In genomic region chr6:149449831-149450678, GRCh38 we compare ENCODE assay signal across 1 cellular context.
TF ChIP-seq lines count a peak whose summit lies in the region.

No MANE protein-coding gene starts in this region.

TF ChIP-seq in H1, 55 proteins besides CTCF, POLR2A, EP300 and RAD21:
- TF ChIP-seq NRF1 (IDR thresholded peaks at IDR 0.05; ENCODE audit: low read depth, low read length), result no peak
- TF ChIP-seq CHD1 (IDR thresholded peaks at IDR 0.05; ENCODE audit: low read depth, low read length), result no peak
- no peak for TF ChIP-seq KDM5A (IDR thresholded peaks at IDR 0.05; ENCODE audit: low read length)
- TF ChIP-seq CTBP2 (IDR thresholded peaks at IDR 0.05; ENCODE audit: borderline replicate concordance, insufficient read depth, insufficient read length, low read length), result no peak
- TF ChIP-seq USF2 (IDR thresholded peaks at IDR 0.05; ENCODE audit: low read length), result no peak
- no peak for TF ChIP-seq CHD2 (IDR thresholded peaks at IDR 0.05; ENCODE audit: low read length)
- no peak for TF ChIP-seq BCL11A (IDR thresholded peaks at IDR 0.05; ENCODE audit: low read depth in 2 of 2, low read length in 2 of 2)
- no peak for TF ChIP-seq E2F6 (IDR thresholded peaks at IDR 0.05)
- no peak for TF ChIP-seq GABPA (IDR thresholded peaks at IDR 0.05; ENCODE audit: borderline replicate concordance, insufficient read depth, low read length)
- TF ChIP-seq TEAD4 (IDR thresholded peaks at IDR 0.05; ENCODE audit: low read depth, low read length), result no peak
- no peak for TF ChIP-seq SP4 (IDR thresholded peaks at IDR 0.05; ENCODE audit: low read length)
- no peak for TF ChIP-seq JUND (IDR thresholded peaks at IDR 0.05; ENCODE audit: low read length)
- no peak for TF ChIP-seq GTF2F1 (IDR thresholded peaks at IDR 0.05; ENCODE audit: borderline replicate concordance, low read depth, low read length)
- TF ChIP-seq EZH2 (IDR thresholded peaks at IDR 0.05; ENCODE audit: low read depth, low read length, severe bottlenecking), result no peak
- no peak for TF ChIP-seq TAF1 (IDR thresholded peaks at IDR 0.05; ENCODE audit: low read depth, low read length)
- TF ChIP-seq TAF7 (optimal IDR thresholded peaks at IDR 0.05; ENCODE audit: borderline replicate concordance, low read depth, low read length), result no peak
- no peak for TF ChIP-seq SP1 (IDR thresholded peaks at IDR 0.05; ENCODE audit: low read depth, low read length)
